In the genomic region with DNA sequence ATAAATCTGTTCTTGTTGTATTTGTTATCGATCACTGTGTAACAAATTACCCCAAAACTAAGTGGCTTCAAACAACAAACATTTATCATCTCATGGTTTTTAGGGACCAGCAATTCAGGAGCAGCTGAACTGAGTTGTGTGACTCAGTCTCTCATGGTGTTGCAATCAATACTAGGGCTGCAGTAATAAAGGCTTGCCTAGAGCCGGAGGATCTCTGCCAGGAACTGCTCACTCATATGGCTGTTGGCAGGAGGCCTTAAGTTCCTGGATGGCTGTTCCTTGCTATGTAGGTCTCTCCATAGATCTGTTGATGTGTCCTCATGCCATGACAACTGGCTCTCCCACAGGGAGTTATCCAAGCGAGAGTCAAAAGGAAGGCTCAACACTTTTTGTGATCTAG, we compare ENCODE assay signal across 11 cellular contexts. TPM values are rescaled to one million over a fixed set of nuclear protein-coding genes. Genes with fewer than 3 reads are reported as not detected.
A peak's percentile ranks its signal among the peaks of the same experiment; 100 is the strongest.
DNase-seq lines count a peak whose midpoint lies in the region; ATAC-seq and TF ChIP-seq lines count a peak whose summit lies in the region.
"Had no signal": no experiment of that assay in that cellular context is flagged by ENCODE, and none has a peak within 500 bp of the region (broad histone marks: within the 10 kb centered on the region; RNA-seq: fewer than 3 reads in every experiment).

No MANE protein-coding gene starts in this region.

- intact Hi-C loops in esophagus muscularis mucosa (cut with DNase I), result no loop called here

- H3K27me3 ChIP-seq in esophagus muscularis mucosa, result peaks cover 0 to 3% (median 0%) of the 10 kb centered on the region in 4 donors
- H3K27me3 ChIP-seq: SJSA1 had no signal

- WGBS in esophagus muscularis mucosa, result 74% methylated on average over 3 of the region's 3 CpGs

- H3K4me3 ChIP-seq in fibroblast of mammary gland (ENCODE audit: control insufficient read depth, low read depth, low read length) (no peak overlapping the region), esophagus muscularis mucosa (no peak overlapping the region)
- H3K4me3 ChIP-seq: SJSA1, thoracic aorta had no signal

- ATAC-seq in GM19455 (IDR thresholded peaks at IDR 0.05; ENCODE audit: unreplicated experiment) (no peak), GM18907 (IDR thresholded peaks at IDR 0.05; ENCODE audit: unreplicated experiment) (no peak)

- H3K36me3 ChIP-seq in esophagus muscularis mucosa, result no peaks in the 10 kb centered on the region
- H3K36me3 ChIP-seq: thoracic aorta had no signal

- no peaks in the 10 kb centered on the region for H3K9me3 ChIP-seq in esophagus muscularis mucosa
- H3K9me3 ChIP-seq: SJSA1, thoracic aorta had no signal

- H3K4me1 ChIP-seq in esophagus muscularis mucosa, result peaks cover 9 to 14% (median 12%) of the 10 kb centered on the region in 4 donors

- TF ChIP-seq CTCF in fibroblast of mammary gland (conservative IDR thresholded peaks at IDR 0.05; ENCODE audit: control insufficient read depth, insufficient read depth, low read depth, low read length) (no peak), esophagus muscularis mucosa (IDR thresholded peaks at IDR 0.05) (no peak)

- no peak overlapping the region for H3K27ac ChIP-seq in esophagus muscularis mucosa (replicated peaks in 1 of 4)
- H3K27ac ChIP-seq: SJSA1, thoracic aorta had no signal

- DNase-seq in NOMO-1 (lab: John Stamatoyannopoulos, UW; ENCODE audit: unreplicated experiment in 2 of 2) (peak; percentile 28 to 33), NOMO-1 treated with dmso at 0.1 percent for 144 hours (lab: John Stamatoyannopoulos, UW; ENCODE audit: unreplicated experiment) (no peak), SIG-M5 treated with dmso at 0.1 percent for 504 hours (lab: John Stamatoyannopoulos, UW; ENCODE audit: unreplicated experiment) (peak; percentile 81), fibroblast of mammary gland (ENCODE audit: low read depth) (peak; percentile 98), stromal cell of bone marrow (ENCODE audit: low read depth) (peak; percentile 98), esophagus muscularis mucosa (ENCODE audit: extremely low spot score) (no peak)
- DNase-seq: KG1 had no signal

- TF ChIP-seq POLR2A in esophagus muscularis mucosa (IDR thresholded peaks at IDR 0.05; ENCODE audit: low read depth), result no peak

- no peak for TF ChIP-seq EP300 in esophagus muscularis mucosa (IDR thresholded peaks at IDR 0.05)

RNA-seq across cellular contexts. Expression of a gene that starts 3.8 kb away (rescaled TPM):
- 10 to 100 TPM; 53.5 to 80.8 (median 63.7) TPM for total RNA-seq in esophagus muscularis mucosa

RNA-seq across cellular contexts. Expression of a gene that starts 7.9 kb away (rescaled TPM):
- total RNA-seq in esophagus muscularis mucosa, result 10 to 100 TPM; 35.5 to 42.7 (median 37.9) TPM

RNA-seq across cellular contexts. Expression of a gene that starts 26.7 kb away (rescaled TPM):
- total RNA-seq in esophagus muscularis mucosa, result 10 to 100 TPM; 16.6 to 25.2 (median 20.7) TPM

Comparison
In these comparisons a context has a peak if more than half of its experiments do, and no peak if none do; other contexts are left out.
1. DNase-seq: peak in NOMO-1 (2 of 2), SIG-M5 treated with dmso at 0.1 percent for 504 hours (single experiment), fibroblast of mammary gland (single experiment) and stromal cell of bone marrow (single experiment); none in NOMO-1 treated with dmso at 0.1 percent for 144 hours (single experiment) and esophagus muscularis mucosa (single experiment).